Comparison of ENCODE assay signal across 1 cellular context in the genomic region with DNA sequence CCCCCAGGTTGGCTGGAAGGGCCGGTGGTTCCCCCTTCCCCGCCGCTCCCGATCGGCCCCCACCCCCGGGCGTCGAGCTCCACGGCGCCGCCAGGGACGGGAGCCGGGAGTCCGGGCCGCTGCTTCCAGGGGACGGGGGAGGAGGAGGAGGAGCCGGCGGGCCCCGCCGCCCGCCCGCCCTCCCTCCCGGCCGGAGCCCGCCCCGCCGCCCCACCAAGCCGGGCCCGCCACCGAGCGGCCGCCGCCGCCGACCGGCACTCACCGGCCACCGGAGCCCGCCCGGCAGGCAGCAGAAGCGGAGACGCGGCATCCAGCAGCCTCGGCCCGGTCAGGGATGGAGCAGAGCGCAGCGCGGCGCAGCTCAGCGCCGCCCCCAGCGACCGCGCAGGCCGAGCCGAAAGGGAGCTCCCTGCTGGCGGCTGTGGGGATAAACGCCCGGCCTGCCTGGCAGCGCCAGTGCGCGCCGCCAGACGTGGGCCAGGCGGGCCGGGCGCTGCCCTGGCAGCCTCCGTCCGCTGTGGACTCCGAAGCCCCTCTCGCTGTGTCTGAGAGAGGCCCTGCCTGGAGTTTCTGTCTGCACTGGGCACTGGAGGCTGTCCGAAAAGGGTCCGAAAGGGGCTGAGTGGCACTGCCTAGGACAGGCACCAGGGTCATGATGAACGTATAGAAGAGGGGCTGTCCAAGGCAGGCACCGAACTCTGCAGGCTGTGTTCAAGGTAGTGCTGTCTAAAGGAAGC.
TF ChIP-seq lines count a peak whose summit lies in the region.

A gene with protein sequence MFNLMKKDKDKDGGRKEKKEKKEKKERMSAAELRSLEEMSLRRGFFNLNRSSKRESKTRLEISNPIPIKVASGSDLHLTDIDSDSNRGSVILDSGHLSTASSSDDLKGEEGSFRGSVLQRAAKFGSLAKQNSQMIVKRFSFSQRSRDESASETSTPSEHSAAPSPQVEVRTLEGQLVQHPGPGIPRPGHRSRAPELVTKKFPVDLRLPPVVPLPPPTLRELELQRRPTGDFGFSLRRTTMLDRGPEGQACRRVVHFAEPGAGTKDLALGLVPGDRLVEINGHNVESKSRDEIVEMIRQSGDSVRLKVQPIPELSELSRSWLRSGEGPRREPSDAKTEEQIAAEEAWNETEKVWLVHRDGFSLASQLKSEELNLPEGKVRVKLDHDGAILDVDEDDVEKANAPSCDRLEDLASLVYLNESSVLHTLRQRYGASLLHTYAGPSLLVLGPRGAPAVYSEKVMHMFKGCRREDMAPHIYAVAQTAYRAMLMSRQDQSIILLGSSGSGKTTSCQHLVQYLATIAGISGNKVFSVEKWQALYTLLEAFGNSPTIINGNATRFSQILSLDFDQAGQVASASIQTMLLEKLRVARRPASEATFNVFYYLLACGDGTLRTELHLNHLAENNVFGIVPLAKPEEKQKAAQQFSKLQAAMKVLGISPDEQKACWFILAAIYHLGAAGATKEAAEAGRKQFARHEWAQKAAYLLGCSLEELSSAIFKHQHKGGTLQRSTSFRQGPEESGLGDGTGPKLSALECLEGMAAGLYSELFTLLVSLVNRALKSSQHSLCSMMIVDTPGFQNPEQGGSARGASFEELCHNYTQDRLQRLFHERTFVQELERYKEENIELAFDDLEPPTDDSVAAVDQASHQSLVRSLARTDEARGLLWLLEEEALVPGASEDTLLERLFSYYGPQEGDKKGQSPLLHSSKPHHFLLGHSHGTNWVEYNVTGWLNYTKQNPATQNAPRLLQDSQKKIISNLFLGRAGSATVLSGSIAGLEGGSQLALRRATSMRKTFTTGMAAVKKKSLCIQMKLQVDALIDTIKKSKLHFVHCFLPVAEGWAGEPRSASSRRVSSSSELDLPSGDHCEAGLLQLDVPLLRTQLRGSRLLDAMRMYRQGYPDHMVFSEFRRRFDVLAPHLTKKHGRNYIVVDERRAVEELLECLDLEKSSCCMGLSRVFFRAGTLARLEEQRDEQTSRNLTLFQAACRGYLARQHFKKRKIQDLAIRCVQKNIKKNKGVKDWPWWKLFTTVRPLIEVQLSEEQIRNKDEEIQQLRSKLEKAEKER (N-terminal part only) (minus strand): TSS at position 348 of the 737 bp plus-strand sequence. CDS start 13,458 bp downstream, outside the sequence.

TF ChIP-seq in GM23338, 12 proteins besides CTCF, POLR2A, EP300 and RAD21:
- TF ChIP-seq, protein P1, sequence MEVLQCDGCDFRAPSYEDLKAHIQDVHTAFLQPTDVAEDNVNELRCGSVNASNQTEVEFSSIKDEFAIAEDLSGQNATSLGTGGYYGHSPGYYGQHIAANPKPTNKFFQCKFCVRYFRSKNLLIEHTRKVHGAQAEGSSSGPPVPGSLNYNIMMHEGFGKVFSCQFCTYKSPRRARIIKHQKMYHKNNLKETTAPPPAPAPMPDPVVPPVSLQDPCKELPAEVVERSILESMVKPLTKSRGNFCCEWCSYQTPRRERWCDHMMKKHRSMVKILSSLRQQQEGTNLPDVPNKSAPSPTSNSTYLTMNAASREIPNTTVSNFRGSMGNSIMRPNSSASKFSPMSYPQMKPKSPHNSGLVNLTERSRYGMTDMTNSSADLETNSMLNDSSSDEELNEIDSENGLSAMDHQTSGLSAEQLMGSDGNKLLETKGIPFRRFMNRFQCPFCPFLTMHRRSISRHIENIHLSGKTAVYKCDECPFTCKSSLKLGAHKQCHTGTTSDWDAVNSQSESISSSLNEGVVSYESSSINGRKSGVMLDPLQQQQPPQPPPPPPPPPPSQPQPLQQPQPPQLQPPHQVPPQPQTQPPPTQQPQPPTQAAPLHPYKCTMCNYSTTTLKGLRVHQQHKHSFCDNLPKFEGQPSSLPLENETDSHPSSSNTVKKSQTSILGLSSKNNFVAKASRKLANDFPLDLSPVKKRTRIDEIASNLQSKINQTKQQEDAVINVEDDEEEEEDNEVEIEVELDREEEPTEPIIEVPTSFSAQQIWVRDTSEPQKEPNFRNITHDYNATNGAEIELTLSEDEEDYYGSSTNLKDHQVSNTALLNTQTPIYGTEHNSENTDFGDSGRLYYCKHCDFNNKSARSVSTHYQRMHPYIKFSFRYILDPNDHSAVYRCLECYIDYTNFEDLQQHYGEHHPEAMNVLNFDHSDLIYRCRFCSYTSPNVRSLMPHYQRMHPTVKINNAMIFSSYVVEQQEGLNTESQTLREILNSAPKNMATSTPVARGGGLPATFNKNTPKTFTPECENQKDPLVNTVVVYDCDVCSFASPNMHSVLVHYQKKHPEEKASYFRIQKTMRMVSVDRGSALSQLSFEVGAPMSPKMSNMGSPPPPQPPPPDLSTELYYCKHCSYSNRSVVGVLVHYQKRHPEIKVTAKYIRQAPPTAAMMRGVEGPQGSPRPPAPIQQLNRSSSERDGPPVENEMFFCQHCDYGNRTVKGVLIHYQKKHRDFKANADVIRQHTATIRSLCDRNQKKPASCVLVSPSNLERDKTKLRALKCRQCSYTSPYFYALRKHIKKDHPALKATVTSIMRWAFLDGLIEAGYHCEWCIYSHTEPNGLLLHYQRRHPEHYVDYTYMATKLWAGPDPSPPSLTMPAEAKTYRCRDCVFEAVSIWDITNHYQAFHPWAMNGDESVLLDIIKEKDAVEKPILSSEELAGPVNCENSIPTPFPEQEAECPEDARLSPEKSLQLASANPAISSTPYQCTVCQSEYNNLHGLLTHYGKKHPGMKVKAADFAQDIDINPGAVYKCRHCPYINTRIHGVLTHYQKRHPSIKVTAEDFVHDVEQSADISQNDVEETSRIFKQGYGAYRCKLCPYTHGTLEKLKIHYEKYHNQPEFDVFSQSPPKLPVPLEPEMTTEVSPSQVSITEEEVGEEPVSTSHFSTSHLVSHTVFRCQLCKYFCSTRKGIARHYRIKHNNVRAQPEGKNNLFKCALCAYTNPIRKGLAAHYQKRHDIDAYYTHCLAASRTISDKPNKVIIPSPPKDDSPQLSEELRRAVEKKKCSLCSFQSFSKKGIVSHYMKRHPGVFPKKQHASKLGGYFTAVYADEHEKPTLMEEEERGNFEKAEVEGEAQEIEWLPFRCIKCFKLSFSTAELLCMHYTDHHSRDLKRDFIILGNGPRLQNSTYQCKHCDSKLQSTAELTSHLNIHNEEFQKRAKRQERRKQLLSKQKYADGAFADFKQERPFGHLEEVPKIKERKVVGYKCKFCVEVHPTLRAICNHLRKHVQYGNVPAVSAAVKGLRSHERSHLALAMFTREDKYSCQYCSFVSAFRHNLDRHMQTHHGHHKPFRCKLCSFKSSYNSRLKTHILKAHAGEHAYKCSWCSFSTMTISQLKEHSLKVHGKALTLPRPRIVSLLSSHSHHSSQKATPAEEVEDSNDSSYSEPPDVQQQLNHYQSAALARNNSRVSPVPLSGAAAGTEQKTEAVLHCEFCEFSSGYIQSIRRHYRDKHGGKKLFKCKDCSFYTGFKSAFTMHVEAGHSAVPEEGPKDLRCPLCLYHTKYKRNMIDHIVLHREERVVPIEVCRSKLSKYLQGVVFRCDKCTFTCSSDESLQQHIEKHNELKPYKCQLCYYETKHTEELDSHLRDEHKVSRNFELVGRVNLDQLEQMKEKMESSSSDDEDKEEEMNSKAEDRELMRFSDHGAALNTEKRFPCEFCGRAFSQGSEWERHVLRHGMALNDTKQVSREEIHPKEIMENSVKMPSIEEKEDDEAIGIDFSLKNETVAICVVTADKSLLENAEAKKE (CRISPR knock-in tag; IDR thresholded peaks at IDR 0.05): no peak
- TF ChIP-seq CREB1 (CRISPR knock-in tag; IDR thresholded peaks at IDR 0.05; ENCODE audit: low read depth) (peak; percentile 41; the same call in 1 of the 2 replicates), POLR2AphosphoS5 (IDR thresholded peaks at IDR 0.05; ENCODE audit: low read depth) (no peak)
